Comparison of ENCODE assay signal across 19 cellular contexts in genomic region chrX:11188664-11189063, GRCh38.
DNase-seq lines count a peak whose midpoint lies in the region; ATAC-seq and TF ChIP-seq lines count a peak whose summit lies in the region.
"Had no signal": no experiment of that assay in that cellular context is flagged by ENCODE, and none has a peak within 500 bp of the region (broad histone marks: within the 10 kb centered on the region; RNA-seq: fewer than 3 reads in every experiment).

No MANE protein-coding gene starts in this region.

- DNase-seq in EL: peak; percentile 63
- peak; percentile 29 for DNase-seq in glomerular visceral epithelial cell (ENCODE audit: extremely low spot score)
- DNase-seq in progenitor cell of endocrine pancreas (ENCODE audit: low spot score, unreplicated experiment): no peak
- no peak for DNase-seq in right lobe of liver
- DNase-seq in NCI-H510A (lab: John Stamatoyannopoulos, UW): no peak
- no peak for DNase-seq in naive thymus-derived CD8-positive, alpha-beta T cell
- DNase-seq: activated naive CD4-positive, alpha-beta T cell treated with anti-CD3 and anti-CD28 coated beads for 36 hours; CD4-positive, CD25-positive, alpha-beta regulatory T cell; central memory CD4-positive, alpha-beta T cell; H7; MG63; natural killer cell; NCI-H2171; retina; SHP77 treated with DMSO at 0.1 percent for 48 hours; stimulated activated naive CD4-positive, alpha-beta T cell treated with Interleukin-2 at 50 U/mL for 16 hours had no signal

- no peaks in the 10 kb centered on the region for H3K4me1 Mint-ChIP-seq in activated T-helper 17 cell treated with anti-CD3 and anti-CD28 coated beads, Interleukin-2, amount 50 U/mL, for 72 hours
- peaks cover 2% of the 10 kb centered on the region for H3K4me1 Mint-ChIP-seq in progenitor cell of endocrine pancreas (ENCODE audit: low read depth)
- no peaks in the 10 kb centered on the region for H3K4me1 Mint-ChIP-seq in naive thymus-derived CD8-positive, alpha-beta T cell
- H3K4me1 Mint-ChIP-seq: CD4-positive, CD25-positive, alpha-beta regulatory T cell; natural killer cell had no signal

- POLR2A ChIA-PET in naive thymus-derived CD8-positive, alpha-beta T cell (lab: Charles Lee): no interaction called here

- no peak overlapping the region for H3K27ac ChIP-seq in right lobe of liver
- H3K27ac ChIP-seq: vagina had no signal

- no peaks in the 10 kb centered on the region for H3K36me3 Mint-ChIP-seq in activated T-helper 17 cell treated with anti-CD3 and anti-CD28 coated beads, Interleukin-2, amount 50 U/mL, for 72 hours (ENCODE audit: low read depth)
- H3K36me3 Mint-ChIP-seq in progenitor cell of endocrine pancreas (ENCODE audit: insufficient read depth): peaks cover 1% of the 10 kb centered on the region
- H3K36me3 Mint-ChIP-seq in naive thymus-derived CD8-positive, alpha-beta T cell: no peaks in the 10 kb centered on the region
- H3K36me3 Mint-ChIP-seq: CD4-positive, CD25-positive, alpha-beta regulatory T cell; natural killer cell had no signal

- no peak overlapping the region for H3K4me3 ChIP-seq in right lobe of liver
- H3K4me3 ChIP-seq: MG63, vagina had no signal

- no peaks in the 10 kb centered on the region for H3K27me3 ChIP-seq in right lobe of liver
- H3K27me3 ChIP-seq: MG63, vagina had no signal

- no peak for TF ChIP-seq POLR2A in right lobe of liver (IDR thresholded peaks at IDR 0.05)

- H3K27me3 Mint-ChIP-seq in activated T-helper 17 cell treated with anti-CD3 and anti-CD28 coated beads, Interleukin-2, amount 50 U/mL, for 72 hours: peaks cover 3% of the 10 kb centered on the region
- no peaks in the 10 kb centered on the region for H3K27me3 Mint-ChIP-seq in progenitor cell of endocrine pancreas
- peaks cover 0 to 3% (median 0%) of the 10 kb centered on the region in 5 donors for H3K27me3 Mint-ChIP-seq in naive thymus-derived CD8-positive, alpha-beta T cell
- H3K27me3 Mint-ChIP-seq: CD4-positive, CD25-positive, alpha-beta regulatory T cell had no signal

- 76% methylated on average over 7 of the region's 7 CpGs for whole genome bisulfite sequencing in right lobe of liver (ENCODE audit: insufficient coverage, low coverage, low lambda C conversion rate, missing lambda C conversion rate)

- no peaks in the 10 kb centered on the region for H3K36me3 ChIP-seq in right lobe of liver
- H3K36me3 ChIP-seq: MG63, vagina had no signal

- H3K4me3 Mint-ChIP-seq in activated T-helper 17 cell treated with anti-CD3 and anti-CD28 coated beads, Interleukin-2, amount 50 U/mL, for 72 hours: no peak overlapping the region
- H3K4me3 Mint-ChIP-seq in progenitor cell of endocrine pancreas (ENCODE audit: low read depth): no peak overlapping the region
- H3K4me3 Mint-ChIP-seq in naive thymus-derived CD8-positive, alpha-beta T cell: no peak overlapping the region
- H3K4me3 Mint-ChIP-seq: activated naive CD4-positive, alpha-beta T cell treated with anti-CD3 and anti-CD28 coated beads for 36 hours; CD4-positive, CD25-positive, alpha-beta regulatory T cell; natural killer cell had no signal

- H3K9me3 Mint-ChIP-seq in activated T-helper 17 cell treated with anti-CD3 and anti-CD28 coated beads, Interleukin-2, amount 50 U/mL, for 72 hours: no peaks in the 10 kb centered on the region
- H3K9me3 Mint-ChIP-seq in progenitor cell of endocrine pancreas (ENCODE audit: low read depth): peaks cover 11% of the 10 kb centered on the region
- H3K9me3 Mint-ChIP-seq in naive thymus-derived CD8-positive, alpha-beta T cell: no peaks in the 10 kb centered on the region
- H3K9me3 Mint-ChIP-seq: activated naive CD4-positive, alpha-beta T cell treated with anti-CD3 and anti-CD28 coated beads for 36 hours; CD4-positive, CD25-positive, alpha-beta regulatory T cell; natural killer cell had no signal

- TF ChIP-seq CTCF in progenitor cell of endocrine pancreas (IDR thresholded peaks at IDR 0.05; ENCODE audit: unreplicated experiment): no peak
- no peak for TF ChIP-seq CTCF in right lobe of liver (IDR thresholded peaks at IDR 0.05)

- peak; percentile 43 for ATAC-seq in HG02885 (IDR thresholded peaks at IDR 0.05; ENCODE audit: poor library complexity, unreplicated experiment)
- peak; percentile 51 for ATAC-seq in activated T-helper 17 cell treated with anti-CD3 and anti-CD28 coated beads, Interleukin-2, amount 50 U/mL, for 72 hours (replicated peaks)
- no peak for ATAC-seq in right lobe of liver
- no peak for ATAC-seq in naive thymus-derived CD8-positive, alpha-beta T cell
- ATAC-seq: natural killer cell had no signal

- H3K9me3 ChIP-seq in right lobe of liver: no peaks in the 10 kb centered on the region
- H3K9me3 ChIP-seq: MG63, vagina had no signal

- H3K4me1 ChIP-seq in right lobe of liver: no peaks in the 10 kb centered on the region
- H3K4me1 ChIP-seq: vagina had no signal

- no peak overlapping the region for H3K27ac Mint-ChIP-seq in activated T-helper 17 cell treated with anti-CD3 and anti-CD28 coated beads, Interleukin-2, amount 50 U/mL, for 72 hours
- H3K27ac Mint-ChIP-seq in progenitor cell of endocrine pancreas: no peak overlapping the region
- no peak overlapping the region for H3K27ac Mint-ChIP-seq in naive thymus-derived CD8-positive, alpha-beta T cell
- H3K27ac Mint-ChIP-seq: activated naive CD4-positive, alpha-beta T cell treated with anti-CD3 and anti-CD28 coated beads for 36 hours; CD4-positive, CD25-positive, alpha-beta regulatory T cell; natural killer cell had no signal

- intact Hi-C loops in right lobe of liver (cut with DNase I): no loop called here

Comparison
In these comparisons a context has a peak if more than half of its experiments do, and no peak if none do; other contexts are left out.
1. DNase-seq: peak in EL (single experiment) and glomerular visceral epithelial cell (single experiment); none in progenitor cell of endocrine pancreas (single experiment), right lobe of liver (0 of 3), NCI-H510A (single experiment) and naive thymus-derived CD8-positive, alpha-beta T cell (0 of 10).
2. ATAC-seq: peak in HG02885 (single experiment) and activated T-helper 17 cell treated with anti-CD3 and anti-CD28 coated beads, Interleukin-2, amount 50 U/mL, for 72 hours (single experiment); none in right lobe of liver (0 of 4) and naive thymus-derived CD8-positive, alpha-beta T cell (0 of 2).